In the genomic region with DNA sequence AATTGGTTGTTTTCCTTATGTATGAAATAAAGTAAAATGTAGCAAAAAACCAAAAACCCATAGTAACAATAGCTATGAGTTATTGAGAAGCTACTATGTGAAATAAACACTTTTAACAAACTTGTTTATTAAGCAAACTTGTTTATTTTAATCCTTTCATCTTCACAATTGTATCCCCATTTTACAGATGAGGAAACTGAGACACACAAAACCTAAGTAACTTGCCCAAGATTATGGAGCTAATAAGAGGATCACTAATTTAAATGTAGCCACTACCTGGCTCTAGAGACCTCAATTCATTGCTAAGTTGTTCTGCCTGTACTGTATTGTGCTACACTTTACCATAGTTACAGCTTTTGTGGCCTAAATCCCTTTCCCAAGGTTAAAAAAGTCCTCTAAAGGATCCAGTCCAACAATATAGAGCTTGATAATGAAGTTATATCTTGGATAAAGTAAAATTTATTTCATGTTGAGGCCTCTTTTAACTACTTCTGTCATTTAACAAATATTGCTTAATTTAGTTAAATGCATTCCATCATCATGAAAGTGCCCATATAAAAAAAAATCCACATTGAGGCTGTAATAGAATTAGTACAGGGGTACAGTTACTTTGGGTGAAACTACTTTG, we compare ENCODE assay signal across 30 cellular contexts.
"Had no signal": no experiment of that assay in that cellular context is flagged by ENCODE, and none has a peak within 500 bp of the region (broad histone marks: within the 10 kb centered on the region; RNA-seq: fewer than 3 reads in every experiment).

No MANE protein-coding gene starts in this region.

- H3K36me3 ChIP-seq: MG63, Peyer's patch had no signal

- H3K4me3 ChIP-seq: MG63, Peyer's patch had no signal

- H3K27ac Mint-ChIP-seq: activated CD4-positive, alpha-beta memory T cell treated with anti-CD3 and anti-CD28 coated beads for 36 hours; activated CD4-positive, alpha-beta T cell treated with anti-CD3 and anti-CD28 coated beads for 36 hours; activated CD4-positive, alpha-beta T cell treated with anti-CD3 and anti-CD28 coated beads, Interleukin-2, amount 10 ng/mL, durations not matched to agents 7 days and 5 days; activated naive CD4-positive, alpha-beta T cell treated with anti-CD3 and anti-CD28 coated beads for 36 hours; activated naive CD8-positive, alpha-beta T cell; activated naive CD8-positive, alpha-beta T cell treated with anti-CD3 and anti-CD28 coated beads, Interleukin-2, amount 50 U/mL, for 24 hours; activated T-helper 1 cell treated with anti-CD3 and anti-CD28 coated beads, Interleukin-12 subunit alpha, Interleukin-12 subunit beta, Interleukin-2, Interleukin-4 antibody, amounts not matched to agents 30 ng/mL and 10 ng/mL and 1 ng/mL, durations not matched to agents 14 hours and 24 hours and 36 hours; brain; T-helper 1 cell treated with Interleukin-12 subunit alpha and Interleukin-12 subunit beta and Interleukin-4 antibody, amounts not matched to agents 30 μg/mL and 1 μg/mL, for 36 hours; T-helper 2 cell treated with Interferon-gamma antibody and Interleukin-4, amounts not matched to agents 5 μg/mL and 100 μg/mL, for 36 hours had no signal

- DNase-seq: activated CD4-positive, alpha-beta memory T cell treated with anti-CD3 and anti-CD28 coated beads for 36 hours; activated CD4-positive, alpha-beta T cell treated with anti-CD3 and anti-CD28 coated beads for 36 hours; activated CD4-positive, alpha-beta T cell treated with anti-CD3 and anti-CD28 coated beads, Interleukin-2, amount 10 ng/mL, durations not matched to agents 7 days and 5 days; activated CD8-positive, alpha-beta memory T cell treated with anti-CD3 and anti-CD28 coated beads, Interleukin-2, amount 50 U/mL, for 4 hours; activated gamma-delta T cell treated with Interleukin-2 at 50 U/mL for 16 hours; activated naive CD4-positive, alpha-beta T cell treated with anti-CD3 and anti-CD28 coated beads for 36 hours; activated naive CD8-positive, alpha-beta T cell treated with anti-CD3 and anti-CD28 coated beads, Interleukin-2, amount 50 U/mL, for 24 hours; activated T-cell treated with anti-CD3 and anti-CD28 coated beads for 4 hours; activated T-cell treated with anti-CD3 and anti-CD28 coated beads, Interleukin-2, amount 50 U/mL, for 4 hours; anterior cingulate cortex; central memory CD4-positive, alpha-beta T cell; Kasumi-1; MG63; NCI-H1048; NCI-H1105 treated with DMSO at 0.1 percent for 48 hours; NCI-H1436; NCI-H1694; NCI-H1930; NCI-H345; NCI-H524 treated with DMSO at 0.1 percent for 48 hours; PC-3; Peyer's patch; RPMI8226; SIG-M5 had no signal

- H3K9me3 ChIP-seq: MG63, Peyer's patch had no signal

- H3K27me3 Mint-ChIP-seq: activated CD4-positive, alpha-beta T cell treated with anti-CD3 and anti-CD28 coated beads, Interleukin-2, amount 10 ng/mL, durations not matched to agents 7 days and 5 days; activated naive CD8-positive, alpha-beta T cell; brain had no signal

- H3K9me3 Mint-ChIP-seq: activated CD4-positive, alpha-beta memory T cell treated with anti-CD3 and anti-CD28 coated beads for 36 hours; activated CD4-positive, alpha-beta T cell treated with anti-CD3 and anti-CD28 coated beads, Interleukin-2, amount 10 ng/mL, durations not matched to agents 7 days and 5 days; activated naive CD4-positive, alpha-beta T cell treated with anti-CD3 and anti-CD28 coated beads for 36 hours; activated naive CD8-positive, alpha-beta T cell treated with anti-CD3 and anti-CD28 coated beads, Interleukin-2, amount 50 U/mL, for 24 hours; activated T-cell treated with anti-CD3 and anti-CD28 coated beads, Interleukin-2, amount 50 U/mL, for 4 hours; activated T-helper 1 cell treated with anti-CD3 and anti-CD28 coated beads, Interleukin-12 subunit alpha, Interleukin-12 subunit beta, Interleukin-2, Interleukin-4 antibody, amounts not matched to agents 30 ng/mL and 10 ng/mL and 1 ng/mL, durations not matched to agents 14 hours and 24 hours and 36 hours; brain; T-helper 1 cell treated with Interleukin-12 subunit alpha and Interleukin-12 subunit beta and Interleukin-4 antibody, amounts not matched to agents 30 μg/mL and 1 μg/mL, for 36 hours; T-helper 2 cell treated with Interferon-gamma antibody and Interleukin-4, amounts not matched to agents 5 μg/mL and 100 μg/mL, for 36 hours had no signal

- H3K4me3 Mint-ChIP-seq: activated CD4-positive, alpha-beta memory T cell treated with anti-CD3 and anti-CD28 coated beads for 36 hours; activated CD4-positive, alpha-beta T cell treated with anti-CD3 and anti-CD28 coated beads for 36 hours; activated CD4-positive, alpha-beta T cell treated with anti-CD3 and anti-CD28 coated beads, Interleukin-2, amount 10 ng/mL, durations not matched to agents 7 days and 5 days; activated naive CD4-positive, alpha-beta T cell treated with anti-CD3 and anti-CD28 coated beads for 36 hours; activated naive CD8-positive, alpha-beta T cell; activated naive CD8-positive, alpha-beta T cell treated with anti-CD3 and anti-CD28 coated beads, Interleukin-2, amount 50 U/mL, for 24 hours; activated T-cell treated with anti-CD3 and anti-CD28 coated beads, Interleukin-2, amount 50 U/mL, for 4 hours; activated T-helper 1 cell treated with anti-CD3 and anti-CD28 coated beads, Interleukin-12 subunit alpha, Interleukin-12 subunit beta, Interleukin-2, Interleukin-4 antibody, amounts not matched to agents 30 ng/mL and 10 ng/mL and 1 ng/mL, durations not matched to agents 14 hours and 24 hours and 36 hours; brain; T-helper 1 cell treated with Interleukin-12 subunit alpha and Interleukin-12 subunit beta and Interleukin-4 antibody, amounts not matched to agents 30 μg/mL and 1 μg/mL, for 36 hours; T-helper 2 cell treated with Interferon-gamma antibody and Interleukin-4, amounts not matched to agents 5 μg/mL and 100 μg/mL, for 36 hours had no signal

- H3K27me3 ChIP-seq: MG63, Peyer's patch had no signal

- H3K4me1 ChIP-seq: Peyer's patch had no signal

- H3K27ac ChIP-seq: Peyer's patch had no signal

- H3K36me3 Mint-ChIP-seq: activated CD4-positive, alpha-beta memory T cell treated with anti-CD3 and anti-CD28 coated beads for 36 hours; brain had no signal

- ATAC-seq: activated CD4-positive, alpha-beta T cell treated with anti-CD3 and anti-CD28 coated beads for 36 hours; activated CD4-positive, CD25-positive, alpha-beta regulatory T cell treated with anti-CD3 and anti-CD28 coated beads, Interleukin-2, amount 50 U/mL, for 24 hours; activated naive CD8-positive, alpha-beta T cell treated with anti-CD3 and anti-CD28 coated beads, Interleukin-2, amount 50 U/mL, for 24 hours; activated T-cell treated with anti-CD3 and anti-CD28 coated beads, Interleukin-2, amount 50 U/mL, for 4 hours; PC-3 had no signal

- H3K4me1 Mint-ChIP-seq: activated CD4-positive, alpha-beta T cell treated with anti-CD3 and anti-CD28 coated beads for 36 hours; activated CD4-positive, alpha-beta T cell treated with anti-CD3 and anti-CD28 coated beads, Interleukin-2, amount 10 ng/mL, durations not matched to agents 7 days and 5 days; activated naive CD8-positive, alpha-beta T cell treated with anti-CD3 and anti-CD28 coated beads, Interleukin-2, amount 50 U/mL, for 24 hours had no signal
